15 cellular contexts compared by ENCODE assay signal in genomic region chr10:36802523-36803153, GRCh38.
DNase-seq lines count a peak whose midpoint lies in the region; ATAC-seq and TF ChIP-seq lines count a peak whose summit lies in the region.
"Had no signal": no experiment of that assay in that cellular context is flagged by ENCODE, and none has a peak within 500 bp of the region (broad histone marks: within the 10 kb centered on the region; RNA-seq: fewer than 3 reads in every experiment).

No MANE protein-coding gene starts in this region.

- no peaks in the 10 kb centered on the region for H4K20me1 ChIP-seq in SK-N-SH (ENCODE audit: insufficient read depth)

- H3K4me2 ChIP-seq in SK-N-SH (peak overlapping the region; percentile 43; the same call in 1 of the 2 replicates), parathyroid adenoma (ENCODE audit: low read length) (no peak overlapping the region)
- H3K4me2 ChIP-seq: KMS-11 had no signal

- in situ Hi-C loops in HAP-1 (cut with MboI; ENCODE audit: low sequenced_read_pairs): no loop called here

- H3K27ac ChIP-seq in SK-N-SH (ENCODE audit: low read depth in 2 of 2, low read length in 1 of 2) (peak overlapping the region in 1 of 2 experiments; percentile 89; a peak in 2 of 4 replicates), parathyroid adenoma (no peak overlapping the region)
- H3K27ac ChIP-seq: KMS-11 had no signal

- TF ChIP-seq EP300 in SK-N-SH (IDR thresholded peaks at IDR 0.05; ENCODE audit: borderline replicate concordance in 1 of 2, low read depth in 1 of 2, low read length in 1 of 2): peak in 1 of 2 experiments; percentile 62; a peak in 2 of 4 replicates

- H2AFZ ChIP-seq in SK-N-SH (ENCODE audit: low read depth) (no peak overlapping the region; the same call in 1 of the 2 replicates), parathyroid adenoma (peak overlapping the region; percentile 23)

- H3K27me3 ChIP-seq in SK-N-SH (ENCODE audit: insufficient read depth) (no peaks in the 10 kb centered on the region), parathyroid adenoma (ENCODE audit: control insufficient read depth, insufficient read depth, low read length) (no peaks in the 10 kb centered on the region), HAP-1 (ENCODE audit: low read depth) (no peaks in the 10 kb centered on the region)

- CTCF ChIA-PET in SK-N-SH (lab: Yijun Ruan, JAX): interaction anchor here (0.7 to 2.0 kb wide), 4 partner anchors 23 to 1166 kb away, joined by 3 to 6 read pairs (median 6); no protein-coding TSS in a partner anchor

- TF ChIP-seq CTCF in SK-N-SH (IDR thresholded peaks at IDR 0.05) (no peak), parathyroid adenoma (IDR thresholded peaks at IDR 0.05) (no peak)

- POLR2A ChIA-PET in SK-N-SH (lab: Yijun Ruan, JAX): no interaction called here

- no peaks in the 10 kb centered on the region for H3K9me3 ChIP-seq in SK-N-SH
- H3K9me3 ChIP-seq in parathyroid adenoma (ENCODE audit: control insufficient read depth, low read length): no peaks in the 10 kb centered on the region
- H3K9me3 ChIP-seq in HAP-1: no peaks in the 10 kb centered on the region

- no peaks in the 10 kb centered on the region for H3K9me2 ChIP-seq in SK-N-SH

- H3K4me3 ChIP-seq in SK-N-SH (ENCODE audit: low read depth in 2 of 2, low read length in 1 of 2) (peak overlapping the region in 1 of 2 experiments; percentile 21; a peak in 2 of 4 replicates), parathyroid adenoma (ENCODE audit: low read depth, low read length) (no peak overlapping the region), HAP-1 (no peak overlapping the region)

- no peaks in the 10 kb centered on the region for H3K36me3 ChIP-seq in SK-N-SH (replicated peaks in 1 of 2; ENCODE audit: control insufficient read depth in 1 of 2, insufficient read depth in 2 of 2, low read length in 1 of 2)
- no peaks in the 10 kb centered on the region for H3K36me3 ChIP-seq in parathyroid adenoma (ENCODE audit: control insufficient read depth, insufficient read depth, low read length)
- no peaks in the 10 kb centered on the region for H3K36me3 ChIP-seq in HAP-1 (replicated peaks)

- no peaks in the 10 kb centered on the region for H3F3A ChIP-seq in SK-N-SH (replicated peaks; ENCODE audit: insufficient read depth)

- H3K4me1 ChIP-seq in SK-N-SH (ENCODE audit: control insufficient read depth in 1 of 2, insufficient read depth in 2 of 2, low read depth in 1 of 2, low read length in 1 of 2) (peaks cover 15 to 23% of the 10 kb centered on the region in 2 experiments; a peak in 3 of 4 replicates), parathyroid adenoma (no peaks in the 10 kb centered on the region), HAP-1 (no peaks in the 10 kb centered on the region)

- H3K79me2 ChIP-seq in SK-N-SH (ENCODE audit: insufficient read depth) (no peaks in the 10 kb centered on the region), parathyroid adenoma (no peaks in the 10 kb centered on the region)

- 19% methylated on average over 10 of the region's 11 CpGs for WGBS in SK-N-SH (ENCODE audit: low lambda C conversion rate)

- H3K9ac ChIP-seq in SK-N-SH (no peak overlapping the region), parathyroid adenoma (no peak overlapping the region)
- H3K9ac ChIP-seq: KMS-11 had no signal

- TF ChIP-seq RAD21 in SK-N-SH (IDR thresholded peaks at IDR 0.05; ENCODE audit: low read length): peak; percentile 21; the same call in 1 of the 2 replicates

- DNase-seq in DMS114 treated with DMSO at 0.1 percent for 48 hours (lab: John Stamatoyannopoulos, UW; ENCODE audit: unreplicated experiment) (peak; percentile 99), SK-N-SH (peak; percentile 74), globus pallidus (ENCODE audit: low spot score) (peak; percentile 10), NOMO-1 treated with DMSO at 0.1 percent for 48 hours (lab: John Stamatoyannopoulos, UW; ENCODE audit: unreplicated experiment) (no peak), NCI-H2196 (lab: John Stamatoyannopoulos, UW; ENCODE audit: unreplicated experiment) (no peak), HAP-1 (ENCODE audit: low spot score in 2 of 2) (no peak)
- DNase-seq: activated effector memory CD4-positive, alpha-beta T cell treated with Interleukin-2 at 50 U/mL for 16 hours; NCI-H226; SHP77 treated with DMSO at 0.1 percent for 48 hours; stimulated activated CD4-positive, alpha-beta T cell treated with anti-CD3 and anti-CD28 coated beads, Interleukin-2, amount 100 ng/mL, for 24 hours had no signal

- no peak for ATAC-seq in GM21360 (IDR thresholded peaks at IDR 0.05; ENCODE audit: unreplicated experiment)
- ATAC-seq: HCT116; natural killer cell treated with Interleukin-12 subunit alpha and Interleukin-12 subunit beta and Interleukin-15 and Interleukin-18, amount 100 ng/mL, for 72 hours had no signal

TF ChIP-seq in SK-N-SH, 30 proteins besides CTCF, POLR2A, EP300 and RAD21 (continues in another document):
- no peak for TF ChIP-seq PBX3 (IDR thresholded peaks at IDR 0.05)
- TF ChIP-seq TCF12 (IDR thresholded peaks at IDR 0.05): no peak; the same call in 1 of the 2 replicates
- no peak for TF ChIP-seq IRF3 (IDR thresholded peaks at IDR 0.05; ENCODE audit: low read depth, low read length)
- TF ChIP-seq JUND (IDR thresholded peaks at IDR 0.05): no peak
- TF ChIP-seq TEAD4 (IDR thresholded peaks at IDR 0.05; ENCODE audit: borderline replicate concordance, insufficient read depth): no peak
- TF ChIP-seq SIN3A (IDR thresholded peaks at IDR 0.05; ENCODE audit: borderline replicate concordance, low read depth, low read length): no peak
- TF ChIP-seq USF1 (IDR thresholded peaks at IDR 0.05; ENCODE audit: borderline replicate concordance, low read depth): no peak
- TF ChIP-seq ELF1 (IDR thresholded peaks at IDR 0.05): no peak
- TF ChIP-seq YY1 (IDR thresholded peaks at IDR 0.05; ENCODE audit: low read depth): no peak
- peak; percentile 71 for TF ChIP-seq FOXJ3 (CRISPR knock-in tag; IDR thresholded peaks at IDR 0.05)
- no peak for TF ChIP-seq EZH2phosphoT487 (IDR thresholded peaks at IDR 0.05; ENCODE audit: borderline replicate concordance, low read depth)
- TF ChIP-seq REST (IDR thresholded peaks at IDR 0.05; ENCODE audit: low read depth, low read length): no peak
- TF ChIP-seq MAX (IDR thresholded peaks at IDR 0.05; ENCODE audit: low read depth): no peak
- no peak for TF ChIP-seq MEF2A (IDR thresholded peaks at IDR 0.05; ENCODE audit: borderline replicate concordance, low read depth)
- TF ChIP-seq NFIC (IDR thresholded peaks at IDR 0.05; ENCODE audit: borderline replicate concordance): no peak
- peak; percentile 68 for TF ChIP-seq GATA2 (CRISPR knock-in tag; IDR thresholded peaks at IDR 0.05)

Comparison
In these comparisons a context has a peak if more than half of its experiments do, and no peak if none do; other contexts are left out.
1. DNase-seq: peak in DMS114 treated with DMSO at 0.1 percent for 48 hours (single experiment), SK-N-SH (single experiment) and globus pallidus (single experiment); none in NOMO-1 treated with DMSO at 0.1 percent for 48 hours (single experiment), NCI-H2196 (single experiment) and HAP-1 (0 of 2).